In genomic region chrX:49862093-49862492, GRCh38 we compare ENCODE assay signal across 1 cellular context.
TF ChIP-seq lines count a peak whose summit lies in the region.

No MANE protein-coding gene starts in this region.

TF ChIP-seq in K562, 482 proteins besides CTCF, POLR2A, EP300 and RAD21 (continued from another document):
- TF ChIP-seq RCOR1 (IDR thresholded peaks at IDR 0.05; ENCODE audit: borderline replicate concordance in 1 of 2, low read depth in 2 of 2, low read length in 2 of 2) (peak in 1 of 2 experiments; percentile 32; a peak in 1 of 4 replicates), TEAD4 (IDR thresholded peaks at IDR 0.05; ENCODE audit: low read length) (peak; percentile 69), TEAD4 (CRISPR knock-in tag; IDR thresholded peaks at IDR 0.05; ENCODE audit: borderline replicate concordance) (no peak), NCOR1 (IDR thresholded peaks at IDR 0.05) (peak; percentile 61), TCF3 (CRISPR knock-in tag; IDR thresholded peaks at IDR 0.05) (peak; percentile 70), MTA2 (IDR thresholded peaks at IDR 0.05; ENCODE audit: low read depth) (peak; percentile 60; the same call in 1 of the 2 replicates), SREBF1 (IDR thresholded peaks at IDR 0.05; ENCODE audit: borderline replicate concordance, low read depth, low read length) (no peak), CCNT2 (IDR thresholded peaks at IDR 0.05; ENCODE audit: borderline replicate concordance, extremely low read depth, insufficient read length, low read depth, low read length) (peak; percentile 52), MEIS2 (IDR thresholded peaks at IDR 0.05; ENCODE audit: partially characterized antibody) (peak; percentile 25), HEY1 (CRISPR knock-in tag; IDR thresholded peaks at IDR 0.05; ENCODE audit: borderline replicate concordance) (no peak), ATF4 (CRISPR knock-in tag; IDR thresholded peaks at IDR 0.05) (no peak), KLF16 (IDR thresholded peaks at IDR 0.05) (peak; percentile 10; the same call in 1 of the 2 replicates), NCOA1 (IDR thresholded peaks at IDR 0.05; ENCODE audit: low read depth) (0 out of 2 replicates have a peak, but pooled peaks have one; percentile 18), CBFA2T2 (conservative IDR thresholded peaks at IDR 0.05) (peak; percentile 75), SMARCE1 (IDR thresholded peaks at IDR 0.05) (peak; percentile 40; the same call in 1 of the 2 replicates), PHB2 (IDR thresholded peaks at IDR 0.05; ENCODE audit: low read depth) (no peak), TAL1 (IDR thresholded peaks at IDR 0.05) (peak; percentile 80), DPF2 (IDR thresholded peaks at IDR 0.05) (peak; percentile 29; the same call in 1 of the 2 replicates), SMARCA4 (IDR thresholded peaks at IDR 0.05) (0 out of 2 replicates have a peak, but pooled peaks have one; percentile 30), FOXA3 (CRISPR knock-in tag; conservative IDR thresholded peaks at IDR 0.05 in 1 of 2, IDR thresholded peaks at IDR 0.05 in 1 of 2) (peak in 1 of 2 experiments; percentile 61; a peak in 2 of 4 replicates), RHOXF2B (CRISPR knock-in tag; conservative IDR thresholded peaks at IDR 0.05) (no peak), NFIC (IDR thresholded peaks at IDR 0.05) (peak; percentile 58), SOX6 (IDR thresholded peaks at IDR 0.05) (peak; percentile 32; the same call in 1 of the 2 replicates), POLR2AphosphoS5 (IDR thresholded peaks at IDR 0.05; ENCODE audit: control insufficient read depth, insufficient read depth, low read depth, low read length) (peak; percentile 31; the same call in 1 of the 2 replicates), CBFA2T3 (IDR thresholded peaks at IDR 0.05) (peak; percentile 86), ZEB2 (IDR thresholded peaks at IDR 0.05) (0 out of 2 replicates have a peak, but pooled peaks have one; percentile 37), MTA3 (IDR thresholded peaks at IDR 0.05; ENCODE audit: borderline replicate concordance) (0 out of 2 replicates have a peak, but pooled peaks have one; percentile 26)
